In genomic region chr17:49357516-49357915, GRCh38 we compare ENCODE assay signal across 17 cellular contexts. TPM values are rescaled to one million over a fixed set of nuclear protein-coding genes. Genes with fewer than 3 reads are reported as not detected.
A peak's percentile ranks its signal among the peaks of the same experiment; 100 is the strongest.
DNase-seq lines count a peak whose midpoint lies in the region; ATAC-seq, FAIRE-seq and TF ChIP-seq lines count a peak whose summit lies in the region.
"Had no signal": no experiment of that assay in that cellular context is flagged by ENCODE, and none has a peak within 500 bp of the region (broad histone marks: within the 10 kb centered on the region; RNA-seq: fewer than 3 reads in every experiment).

No MANE protein-coding gene starts in this region.

- H3K27ac Mint-ChIP-seq in CD4-positive, CD25-positive, alpha-beta regulatory T cell: peak overlapping the region in 1 of 3 donors; percentile 97
- H3K27ac Mint-ChIP-seq in natural killer cell (peak overlapping the region; percentile 85 to 97), Calu3 (ENCODE audit: unreplicated experiment) (no peak overlapping the region)
- H3K27ac Mint-ChIP-seq: neural progenitor cell had no signal

- CTCF ChIA-PET in GM12878 (lab: Yijun Ruan, JAX): interaction anchor here (0.7 to 15.6 kb wide), 7 partner anchors 11 to 276 kb away, joined by 3 to 330 read pairs (median 3); no protein-coding TSS in a partner anchor
- CTCF ChIA-PET in Calu3 (lab: Charles Lee): no interaction called here

- H3K4me1 Mint-ChIP-seq in CD4-positive, CD25-positive, alpha-beta regulatory T cell: peaks cover 31 to 59% (median 46%) of the 10 kb centered on the region in 4 donors
- H3K4me1 Mint-ChIP-seq in natural killer cell (peaks cover 50 to 52% of the 10 kb centered on the region in 2 donors), Calu3 (ENCODE audit: low read depth, unreplicated experiment) (peaks cover 29% of the 10 kb centered on the region)

- no TSS peak for BruUV-seq in GM12878 (replicated peaks; lab: Mats Ljungman, UMichigan)
- BruUV-seq in Calu3 (replicated peaks; lab: Mats Ljungman, UMichigan): no TSS peak

- H4K20me1 ChIP-seq in KMS-11 (ENCODE audit: insufficient read depth): no peaks in the 10 kb centered on the region
- H4K20me1 ChIP-seq in GM12878 (ENCODE audit: control insufficient read depth, insufficient read depth): no peaks in the 10 kb centered on the region

- POLR2A ChIA-PET in GM12878 (lab: Charles Lee): interaction anchor here (0.7 to 2.5 kb wide), 5 partner anchors 11 to 57 kb away, joined by 3 to 11 read pairs (median 3); partner anchors contain the start of gene PHB1

- no peaks in the 10 kb centered on the region for H3K9me3 Mint-ChIP-seq in CD4-positive, CD25-positive, alpha-beta regulatory T cell
- H3K9me3 Mint-ChIP-seq in natural killer cell (no peaks in the 10 kb centered on the region), Calu3 (ENCODE audit: low read depth, unreplicated experiment) (no peaks in the 10 kb centered on the region)

- peak overlapping the region; percentile 57 for H3K27ac ChIP-seq in CD4-positive, CD25-positive, alpha-beta regulatory T cell (ENCODE audit: insufficient read depth, low read length, poor library complexity, severe bottlenecking)
- H3K27ac ChIP-seq in KMS-11: peak overlapping the region; percentile 60
- peak overlapping the region; percentile 43; the same call in 1 of the 2 replicates for H3K27ac ChIP-seq in GM12878 (ENCODE audit: control insufficient read depth, insufficient read depth)
- H3K27ac ChIP-seq: neural progenitor cell had no signal

- peaks cover 4% of the 10 kb centered on the region for H3K36me3 Mint-ChIP-seq in CD4-positive, CD25-positive, alpha-beta regulatory T cell
- H3K36me3 Mint-ChIP-seq in natural killer cell (no peaks in the 10 kb centered on the region), Calu3 (ENCODE audit: insufficient read depth, unreplicated experiment) (peaks cover 19% of the 10 kb centered on the region)

- intact Hi-C loops in GM12878 (cut with micrococcal nuclease; ENCODE audit: unreplicated experiment) (no loop called here), natural killer cell (cut with micrococcal nuclease) (no loop called here), Calu3 (cut with micrococcal nuclease; ENCODE audit: unreplicated experiment) (no loop called here)

- H3K9ac ChIP-seq in KMS-11: peak overlapping the region; percentile 22; the same call in 1 of the 2 replicates
- no peak overlapping the region for H3K9ac ChIP-seq in GM12878 (ENCODE audit: control insufficient read depth, insufficient read depth, low read length)
- H3K9ac ChIP-seq: neural progenitor cell, SK-N-SH had no signal

- H3K79me2 ChIP-seq in KMS-11 (ENCODE audit: insufficient read depth, low read depth): peaks cover 91% of the 10 kb centered on the region
- H3K79me2 ChIP-seq in GM12878 (ENCODE audit: control insufficient read depth, insufficient read depth, low read length): peaks cover 80% of the 10 kb centered on the region

- no peak overlapping the region for H3K4me3 ChIP-seq in CD4-positive, CD25-positive, alpha-beta regulatory T cell (ENCODE audit: low read depth, low read length)
- H3K4me3 ChIP-seq in KMS-11 (IDR thresholded peaks at IDR 0.05; ENCODE audit: insufficient read depth, low read depth, low read length) (no peak overlapping the region), GM12878 (peak overlapping the region; percentile 52)
- H3K4me3 ChIP-seq: neural progenitor cell had no signal

- SMC1A ChIA-PET in GM12878 (lab: Charles Lee; ENCODE audit: uncharacterized antibody, unreplicated experiment): interaction anchor here (0.6 to 5.4 kb wide), 7 partner anchors 10 to 380 kb away, joined by 3 to 78 read pairs (median 5); no protein-coding TSS in a partner anchor

- no peak for TF ChIP-seq POLR2A in GM12878 (IDR thresholded peaks at IDR 0.05; ENCODE audit: low read depth, low read length)

- RAD21 ChIA-PET in GM12878 (lab: Charles Lee; ENCODE audit: unreplicated experiment): interaction anchor here (3.5 to 4.9 kb wide), 2 partner anchors 11 to 16 kb away, joined by 17 to 27 read pairs; no protein-coding TSS in a partner anchor

- no peaks in the 10 kb centered on the region for H3K36me3 ChIP-seq in CD4-positive, CD25-positive, alpha-beta regulatory T cell (ENCODE audit: control insufficient read depth, insufficient read depth, low read length)
- H3K36me3 ChIP-seq in KMS-11 (ENCODE audit: insufficient read depth): no peaks in the 10 kb centered on the region
- no peaks in the 10 kb centered on the region; a peak in 1 of 4 replicates for H3K36me3 ChIP-seq in GM12878 (ENCODE audit: control insufficient read depth in 2 of 2, insufficient read depth in 2 of 2, low read length in 1 of 2)
- H3K36me3 ChIP-seq: neural progenitor cell had no signal

- H3K9me3 ChIP-seq in CD4-positive, CD25-positive, alpha-beta regulatory T cell (ENCODE audit: control insufficient read depth in 2 of 2, low read length in 2 of 2): no peaks in the 10 kb centered on the region
- peaks cover 3% of the 10 kb centered on the region; the same call in 1 of the 3 replicates for H3K9me3 ChIP-seq in GM12878 (replicated peaks; ENCODE audit: control insufficient read depth, insufficient read depth, low read length)
- H3K9me3 ChIP-seq: SK-N-SH had no signal

- H3K4me3 Mint-ChIP-seq in CD4-positive, CD25-positive, alpha-beta regulatory T cell: peak overlapping the region in 3 of 4 donors; percentile 64 to 99 (median 91)
- H3K4me3 Mint-ChIP-seq in natural killer cell: peak overlapping the region; percentile 86
- no peak overlapping the region for H3K4me3 Mint-ChIP-seq in Calu3 (ENCODE audit: low read depth, unreplicated experiment)
- H3K4me3 Mint-ChIP-seq: neural progenitor cell had no signal

- no peak for TF ChIP-seq CTCF in KMS-11 (conservative IDR thresholded peaks at IDR 0.05; ENCODE audit: low read depth, low read length)
- no peak for TF ChIP-seq CTCF in GM12878 (IDR thresholded peaks at IDR 0.05 in 2 of 3, conservative IDR thresholded peaks at IDR 0.05 in 1 of 3; ENCODE audit: control insufficient read depth in 2 of 3, extremely low read depth in 1 of 3, insufficient read depth in 1 of 3, low read depth in 3 of 3, low read length in 3 of 3)
- no peak for TF ChIP-seq CTCF in natural killer cell (IDR thresholded peaks at IDR 0.05)
- no peak for TF ChIP-seq CTCF in Calu3 (IDR thresholded peaks at IDR 0.05; ENCODE audit: unreplicated experiment)

- no peaks in the 10 kb centered on the region for H3K27me3 ChIP-seq in CD4-positive, CD25-positive, alpha-beta regulatory T cell (ENCODE audit: control insufficient read depth, insufficient read depth, low read length)
- H3K27me3 ChIP-seq in KMS-11 (ENCODE audit: insufficient read depth, low read depth) (no peaks in the 10 kb centered on the region), GM12878 (replicated peaks in 1 of 2; ENCODE audit: control insufficient read depth in 2 of 2, insufficient read depth in 2 of 2, low read length in 1 of 2) (no peaks in the 10 kb centered on the region)
- H3K27me3 ChIP-seq: neural progenitor cell had no signal

- no peak for ATAC-seq in CD4-positive, CD25-positive, alpha-beta regulatory T cell (ENCODE audit: low read depth in 2 of 2)
- ATAC-seq in GM12878 (no peak), natural killer cell (no peak), GM18870 (IDR thresholded peaks at IDR 0.05; ENCODE audit: unreplicated experiment) (no peak)
- ATAC-seq: PC-3 had no signal

- H3K4me2 ChIP-seq in KMS-11 (peak overlapping the region; percentile 54), GM12878 (ENCODE audit: control insufficient read depth, insufficient read depth) (peak overlapping the region; percentile 86)
- H3K4me2 ChIP-seq: neural progenitor cell, SK-N-SH had no signal

- no peak for FAIRE-seq in GM12878 (lab: Jason Lieb, UNC)
- FAIRE-seq: HTR-8/SVneo had no signal

- TF ChIP-seq EP300 in GM12878 (IDR thresholded peaks at IDR 0.05; ENCODE audit: borderline replicate concordance in 1 of 2, control insufficient read depth in 1 of 2, low read depth in 2 of 2, low read length in 2 of 2): no peak

- no peak for DNase-seq in CD4-positive, CD25-positive, alpha-beta regulatory T cell
- DNase-seq in GM12878 (ENCODE audit: low read depth, low spot score): no peak
- no peak for DNase-seq in natural killer cell
- no peak for DNase-seq in NCI-H446 (lab: John Stamatoyannopoulos, UW)
- DNase-seq in AG08396 (ENCODE audit: low spot score): no peak
- DNase-seq in Calu3: no peak
- DNase-seq: AML-193, DND-41, mammary epithelial cell, NCI-H187 treated with DMSO at 0.1 percent for 48 hours, NCI-H510A treated with DMSO at 0.1 percent for 48 hours, PC-3, SK-N-SH had no signal

- in situ Hi-C loops in GM12878 (cut with MboI): no loop called here

- WGBS in GM12878 (ENCODE audit: insufficient coverage, insufficient replicate concordance, low lambda C conversion rate, missing lambda C conversion rate): 70% methylated on average over 3 of the region's 3 CpGs

- H2AFZ ChIP-seq in KMS-11 (ENCODE audit: low read depth) (no peak overlapping the region), GM12878 (ENCODE audit: control insufficient read depth, low read depth, low read length) (no peak overlapping the region)
- H2AFZ ChIP-seq: neural progenitor cell had no signal

- H3K27me3 Mint-ChIP-seq in CD4-positive, CD25-positive, alpha-beta regulatory T cell: no peaks in the 10 kb centered on the region
- H3K27me3 Mint-ChIP-seq in natural killer cell (ENCODE audit: low read depth in 2 of 2) (no peaks in the 10 kb centered on the region), Calu3 (ENCODE audit: unreplicated experiment) (no peaks in the 10 kb centered on the region)

- TF ChIP-seq RAD21 in GM12878 (IDR thresholded peaks at IDR 0.05; ENCODE audit: insufficient read depth, low read depth, low read length): no peak

- peaks cover 47% of the 10 kb centered on the region for H3K4me1 ChIP-seq in CD4-positive, CD25-positive, alpha-beta regulatory T cell (ENCODE audit: control insufficient read depth, insufficient read depth, low read length, poor library complexity, severe bottlenecking)
- H3K4me1 ChIP-seq in KMS-11 (ENCODE audit: low read depth, poor library complexity, severe bottlenecking) (peaks cover 65% of the 10 kb centered on the region), GM12878 (ENCODE audit: control insufficient read depth, insufficient read depth, low read length) (peaks cover 16% of the 10 kb centered on the region)

RNA-seq across cellular contexts. Expression of gene ZNF652, which starts 4.5 kb away (rescaled TPM):
- total RNA-seq in CD4-positive, CD25-positive, alpha-beta regulatory T cell: 34.4 TPM
- 10 to 100 TPM in 3 of 4 donors, 1 to 10 TPM in 1; 8.9 to 22.3 (median 14.9) TPM for polyA plus RNA-seq in CD4-positive, CD25-positive, alpha-beta regulatory T cell
- total RNA-seq in GM12878 (2013; cell fraction: nucleolus; rRNA removed): 15.9 and 18.2 TPM in 2 replicates
- total RNA-seq in GM12878 (2014; rRNA removed) (7.7 and 9.0 TPM in 2 replicates), GM12878 (2014; rRNA removed; fragmentation: Illumina TruSeq; extraction: Trizol) (11.4 TPM in 2 replicates), GM12878 (2021) (10.1 and 10.9 TPM in 2 replicates), natural killer cell (10 to 100 TPM; 53.8 to 79.1 (median 73.3) TPM), Calu3 (2022) (41.9 and 42.8 TPM in 2 replicates)
- polyA plus RNA-seq in GM12878 (2011; ENCODE audit: low read depth): 5.6 TPM
- polyA plus RNA-seq in GM12878 (2011; rRNA removed) (13.1 and 15.3 TPM in 2 replicates), GM12878 (2014; fragmentation: Illumina TruSeq; extraction: Trizol) (4.3 and 5.5 TPM in 2 replicates), GM12878 (2014; fragmentation: Nextera tagmentation; extraction: Ambion mirVana) (1 to 10 TPM; 3.5 to 5.4 TPM), GM12878 (2014; rRNA removed) (3.4 and 4.5 TPM in 2 replicates), GM12878 (2016; fragmentation: Nextera tagmentation; extraction: Ambion mirVana) (10 to 100 TPM in 1 of 2 experiments, 1 to 10 TPM in 1; 9.6 to 10.2 TPM)
- polyA plus RNA-seq in GM12878 (2011; cell fraction: cytosol; rRNA removed): 4.9 and 7.1 TPM in 2 replicates
- 11.5 and 12.5 TPM in 2 replicates for polyA plus RNA-seq in GM12878 (2011; cell fraction: nucleus; rRNA removed)
- polyA plus RNA-seq in GM12878 (2012): 5.8 and 6.6 TPM in 2 replicates
- polyA minus RNA-seq in GM12878 (2011; rRNA and poly(A)+ RNA removed): 25.2 and 26.5 TPM in 2 replicates
- polyA minus RNA-seq in GM12878 (2011; cell fraction: cytosol; rRNA and poly(A)+ RNA removed): 8.0 and 11.0 TPM in 2 replicates
- polyA minus RNA-seq in GM12878 (2011; cell fraction: nucleus; rRNA and poly(A)+ RNA removed): 8.7 and 12.8 TPM in 2 replicates

RNA-seq across cellular contexts. Expression of gene PHB1, which starts 57.2 kb away (rescaled TPM):
- total RNA-seq in CD4-positive, CD25-positive, alpha-beta regulatory T cell: 47.8 TPM
- 100 to 1,000 TPM; 133 to 160 (median 137) TPM for polyA plus RNA-seq in CD4-positive, CD25-positive, alpha-beta regulatory T cell
- 67.3 and 70.7 TPM in 2 replicates for total RNA-seq in GM12878 (2013; cell fraction: nucleolus; rRNA removed)
- 185 and 191 TPM in 2 replicates for total RNA-seq in GM12878 (2014; rRNA removed)
- 156 and 172 TPM in 2 replicates for total RNA-seq in GM12878 (2014; rRNA removed; fragmentation: Illumina TruSeq; extraction: Trizol)
- total RNA-seq in GM12878 (2021): 281 and 286 TPM in 2 replicates
- polyA plus RNA-seq in GM12878 (2011; ENCODE audit: low read depth): 207 TPM
- 326 and 466 TPM in 2 replicates for polyA plus RNA-seq in GM12878 (2011; rRNA removed)
- polyA plus RNA-seq in GM12878 (2011; cell fraction: cytosol; rRNA removed): 313 and 495 TPM in 2 replicates
- polyA plus RNA-seq in GM12878 (2011; cell fraction: nucleus; rRNA removed): 203 and 243 TPM in 2 replicates
- polyA plus RNA-seq in GM12878 (2012): 151 and 168 TPM in 2 replicates
- polyA plus RNA-seq in GM12878 (2014; fragmentation: Illumina TruSeq; extraction: Trizol): 259 and 350 TPM in 2 replicates
- polyA plus RNA-seq in GM12878 (2014; fragmentation: Nextera tagmentation; extraction: Ambion mirVana): 100 to 1,000 TPM; 117 to 154 TPM
- 209 and 221 TPM in 2 replicates for polyA plus RNA-seq in GM12878 (2014; rRNA removed)
- polyA plus RNA-seq in GM12878 (2016; fragmentation: Nextera tagmentation; extraction: Ambion mirVana): 100 to 1,000 TPM; 397 to 430 TPM
- 522 and 563 TPM in 2 replicates for polyA minus RNA-seq in GM12878 (2011; rRNA and poly(A)+ RNA removed)
- 79.5 and 81.7 TPM in 2 replicates for polyA minus RNA-seq in GM12878 (2011; cell fraction: cytosol; rRNA and poly(A)+ RNA removed)
- polyA minus RNA-seq in GM12878 (2011; cell fraction: nucleus; rRNA and poly(A)+ RNA removed): 35.7 and 58.7 TPM in 2 replicates
- 10 to 100 TPM; 49.6 to 66.2 (median 60.3) TPM for total RNA-seq in natural killer cell
- total RNA-seq in Calu3 (2022): 413 and 469 TPM in 2 replicates
